In the genomic region with DNA sequence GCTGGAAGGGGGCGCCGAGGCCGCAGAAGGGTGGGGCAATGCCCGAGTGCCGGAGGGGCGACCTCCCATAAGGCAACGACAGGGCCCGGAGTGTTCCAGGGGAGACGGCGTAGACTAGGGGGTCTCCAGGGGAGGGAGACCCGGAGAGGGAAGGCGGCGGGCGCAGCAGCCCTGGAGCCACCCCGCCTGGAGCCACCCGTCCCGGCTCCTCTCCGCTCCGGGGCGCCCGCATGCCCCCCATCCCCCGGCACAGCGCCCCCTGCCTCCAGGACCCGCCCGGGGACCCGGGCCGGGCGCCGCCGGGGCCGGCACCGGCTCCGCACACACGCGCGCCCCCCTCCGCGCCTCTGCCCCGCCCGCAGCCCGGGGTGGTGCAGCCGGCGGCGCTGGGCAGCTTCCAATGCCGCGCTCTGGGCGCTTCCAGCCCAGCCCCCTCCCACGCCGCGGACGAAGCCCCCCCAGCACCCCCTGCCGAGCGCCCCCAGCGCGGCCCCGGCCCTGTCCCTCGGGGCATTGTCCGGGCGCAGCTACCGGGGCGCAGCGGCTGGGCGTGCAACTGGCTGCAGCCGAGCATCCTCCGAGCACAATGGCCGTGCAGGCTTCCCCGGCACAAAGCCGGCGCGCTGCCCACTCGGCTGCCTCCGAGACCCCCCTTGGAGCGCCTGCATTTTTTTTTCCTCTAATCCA, we compare ENCODE assay signal across 8 cellular contexts. TPM values are rescaled to one million over a fixed set of nuclear protein-coding genes. Genes with fewer than 3 reads are reported as not detected.
DNase-seq lines count a peak whose midpoint lies in the region; ATAC-seq and TF ChIP-seq lines count a peak whose summit lies in the region.

No MANE protein-coding gene starts in this region.

- POLR2A ChIA-PET in A673 (lab: Charles Lee; ENCODE audit: low non-redundant PET): interaction anchor here (1.0 kb wide), 1 partner anchor 31 kb away, joined by 3 read pairs; no protein-coding TSS in a partner anchor

- BruUV-seq in A673 (replicated peaks; lab: Mats Ljungman, UMichigan): no TSS peak

- H3K27me3 ChIP-seq in A673 (replicated peaks; ENCODE audit: insufficient read depth, low read depth, low read length, poor library complexity): no peaks in the 10 kb centered on the region

- no peak overlapping the region for H3K4me3 Mint-ChIP-seq in activated CD8-positive, alpha-beta memory T cell treated with anti-CD3 and anti-CD28 coated beads, Interleukin-2, amount 10 ng/mL, durations not matched to agents 7 days and 5 days

- H3K36me3 ChIP-seq in A673 (ENCODE audit: insufficient read depth, low read length, poor library complexity, severe bottlenecking): no peaks in the 10 kb centered on the region

- DNase-seq in A673 (ENCODE audit: low spot score): peak; percentile 49
- DNase-seq in activated CD8-positive, alpha-beta memory T cell treated with anti-CD3 and anti-CD28 coated beads, Interleukin-2, amount 10 ng/mL, durations not matched to agents 7 days and 5 days: no peak
- no peak for DNase-seq in Right ventricle myocardium superior
- no peak for DNase-seq in retinal pigment epithelial cell (ENCODE audit: low read depth)
- no peak for DNase-seq in HT-29 (ENCODE audit: low spot score)
- DNase-seq in amniotic stem cell (lab: John Stamatoyannopoulos, UW): no peak

- H3K4me3 ChIP-seq in A673 (ENCODE audit: low read depth, low read length, poor library complexity, severe bottlenecking): peak overlapping the region; percentile 83
- peak overlapping the region; percentile 60 for H3K4me3 ChIP-seq in retinal pigment epithelial cell (ENCODE audit: low read length)

- TF ChIP-seq CTCF in A673 (conservative IDR thresholded peaks at IDR 0.05; ENCODE audit: low read depth, low read length) (peak; percentile 23; the same call in 1 of the 2 replicates), retinal pigment epithelial cell (conservative IDR thresholded peaks at IDR 0.05; ENCODE audit: low read depth, low read length) (no peak)

- peak; percentile 11 for ATAC-seq in GM19438 (IDR thresholded peaks at IDR 0.05; ENCODE audit: low read depth, unreplicated experiment)
- peak; percentile 32 for ATAC-seq in activated CD8-positive, alpha-beta memory T cell treated with anti-CD3 and anti-CD28 coated beads, Interleukin-2, amount 10 ng/mL, durations not matched to agents 7 days and 5 days
- ATAC-seq in Right ventricle myocardium superior (ENCODE audit: poor library complexity): peak; percentile 55
- no peak for ATAC-seq in GM21423 (IDR thresholded peaks at IDR 0.05; ENCODE audit: unreplicated experiment)

- peaks cover 11% of the 10 kb centered on the region for H3K4me1 ChIP-seq in A673 (ENCODE audit: insufficient read depth, low read length, poor library complexity, severe bottlenecking)

- no peak overlapping the region for H3K27ac Mint-ChIP-seq in activated CD8-positive, alpha-beta memory T cell treated with anti-CD3 and anti-CD28 coated beads, Interleukin-2, amount 10 ng/mL, durations not matched to agents 7 days and 5 days

- CTCF ChIA-PET in A673 (lab: Charles Lee): interaction anchor here (0.5 to 0.6 kb wide), 2 partner anchors 96 to 292 kb away, joined by 3 to 4 read pairs; no protein-coding TSS in a partner anchor
- CTCF ChIA-PET in activated CD8-positive, alpha-beta memory T cell treated with anti-CD3 and anti-CD28 coated beads, Interleukin-2, amount 10 ng/mL, durations not matched to agents 7 days and 5 days (lab: Charles Lee): no interaction called here

- peaks cover 1% of the 10 kb centered on the region for H3K36me3 Mint-ChIP-seq in activated CD8-positive, alpha-beta memory T cell treated with anti-CD3 and anti-CD28 coated beads, Interleukin-2, amount 10 ng/mL, durations not matched to agents 7 days and 5 days

- no peaks in the 10 kb centered on the region for H3K9me3 ChIP-seq in A673 (ENCODE audit: low read depth, low read length, poor library complexity, severe bottlenecking)

- no peaks in the 10 kb centered on the region for H3K9me3 Mint-ChIP-seq in activated CD8-positive, alpha-beta memory T cell treated with anti-CD3 and anti-CD28 coated beads, Interleukin-2, amount 10 ng/mL, durations not matched to agents 7 days and 5 days (ENCODE audit: low read depth)

- H3K27ac ChIP-seq in A673 (ENCODE audit: low read depth, low read length, poor library complexity, severe bottlenecking): peak overlapping the region; percentile 85

- peaks cover 10% of the 10 kb centered on the region for H3K4me1 Mint-ChIP-seq in activated CD8-positive, alpha-beta memory T cell treated with anti-CD3 and anti-CD28 coated beads, Interleukin-2, amount 10 ng/mL, durations not matched to agents 7 days and 5 days

- H3K27me3 Mint-ChIP-seq in activated CD8-positive, alpha-beta memory T cell treated with anti-CD3 and anti-CD28 coated beads, Interleukin-2, amount 10 ng/mL, durations not matched to agents 7 days and 5 days: peaks cover 54% of the 10 kb centered on the region

- intact Hi-C loops in A673 (cut with micrococcal nuclease; ENCODE audit: unreplicated experiment) (loop anchor here (1.0 kb wide), 1 partner anchor 47 kb away; no protein-coding TSS in a partner anchor), Right ventricle myocardium superior (cut with DNase I) (no loop called here)

RNA-seq across cellular contexts. Expression of gene PTPRS, which starts 0.5 kb away (rescaled TPM):
- 215 and 240 TPM in 2 replicates for total RNA-seq in A673 (2021)
- under 1 TPM; 0.16 to 0.32 TPM for total RNA-seq in activated CD8-positive, alpha-beta memory T cell treated with anti-CD3 and anti-CD28 coated beads, Interleukin-2, amount 10 ng/mL, durations not matched to agents 7 days and 5 days
- 51.5 TPM for total RNA-seq in Right ventricle myocardium superior
- total RNA-seq in HT-29 (2014; rRNA removed; shearing (Covaris generic)): 0.03 and 0.08 TPM in 2 replicates

Comparison
In these comparisons a context has a peak if more than half of its experiments do, and no peak if none do; other contexts are left out.
1. RNA of gene PTPRS, which starts 0.5 kb away (total RNA-seq): 215 to 240 TPM in A673 and 51.5 TPM in Right ventricle myocardium superior (single experiment); 0.16 to 0.32 TPM in activated CD8-positive, alpha-beta memory T cell treated with anti-CD3 and anti-CD28 coated beads, Interleukin-2, amount 10 ng/mL, durations not matched to agents 7 days and 5 days and 0.03 to 0.08 TPM in HT-29; every median in the first group is over 10 times any median in the second.